ENCODE assay signal across 15 cellular contexts in genomic region chr17:73158133-73158532, GRCh38. TPM values are rescaled to one million over a fixed set of nuclear protein-coding genes. Genes with fewer than 3 reads are reported as not detected.
DNase-seq lines count a peak whose midpoint lies in the region; ATAC-seq, FAIRE-seq and TF ChIP-seq lines count a peak whose summit lies in the region.
"Had no signal": no experiment of that assay in that cellular context is flagged by ENCODE, and none has a peak within 500 bp of the region (broad histone marks: within the 10 kb centered on the region; RNA-seq: fewer than 3 reads in every experiment).

No MANE protein-coding gene starts in this region.

- ATAC-seq in HepG2 (no peak), right lobe of liver (no peak)
- no peak for ATAC-seq in activated naive CD4-positive, alpha-beta T cell treated with anti-CD3 and anti-CD28 coated beads, Interleukin-2, amount 50 U/mL, for 72 hours
- ATAC-seq: HCT116 had no signal

- H2BK20ac ChIP-seq in H1 (ENCODE audit: low read length) = no peak overlapping the region

- H3K4me3 ChIP-seq in HepG2 (replicated peaks in 1 of 3; ENCODE audit: insufficient read depth in 1 of 3, low read depth in 2 of 3, low read length in 3 of 3) = no peak overlapping the region
- H3K4me3 ChIP-seq in right lobe of liver = no peak overlapping the region
- no peak overlapping the region for H3K4me3 ChIP-seq in WERI-Rb-1 (ENCODE audit: low read depth, low read length)
- no peak overlapping the region for H3K4me3 ChIP-seq in H1 (ENCODE audit: extremely low read depth in 1 of 4, insufficient read depth in 2 of 4, low read depth in 3 of 4, low read length in 4 of 4)
- H3K4me3 ChIP-seq: GM23338 had no signal

- no peak overlapping the region for H3K23ac ChIP-seq in H1 (ENCODE audit: insufficient read length)

- in situ Hi-C loops in HepG2 (cut with HindIII; ENCODE audit: extremely low pct_ligation_motif_present, low pct_unique_long_range_greater_than_20kb) = loop anchor here (5.0 kb wide), 1 partner anchor 171 kb away; no protein-coding TSS in a partner anchor

- H4K91ac ChIP-seq in H1 (replicated peaks; ENCODE audit: insufficient read length, low read length) = no peak overlapping the region

- H2AFZ ChIP-seq in HepG2 (ENCODE audit: low read length) (no peak overlapping the region), H1 (ENCODE audit: low read length) (no peak overlapping the region)

- H2AK5ac ChIP-seq in H1 (ENCODE audit: low read depth, low read length) = no peak overlapping the region

- FAIRE-seq in HepG2 (lab: Jason Lieb, UNC) (no peak), H1 (lab: Jason Lieb, UNC) (no peak)

- H3K4me1 ChIP-seq in HepG2 (ENCODE audit: insufficient read depth, low read length) = peaks cover 48% of the 10 kb centered on the region
- peaks cover 0 to 3% (median 0%) of the 10 kb centered on the region in 4 donors for H3K4me1 ChIP-seq in right lobe of liver
- H3K4me1 ChIP-seq in H1 (replicated peaks in 1 of 4; ENCODE audit: control insufficient read depth in 3 of 4, insufficient read depth in 4 of 4, low read length in 3 of 4) = peaks cover 5 to 10% (median 8%) of the 10 kb centered on the region in 4 experiments; a peak in 6 of 7 replicates

- POLR2A ChIA-PET in HepG2 (lab: Yijun Ruan, JAX) (no interaction called here), H1 (lab: Charles Lee; ENCODE audit: partially characterized antibody) (interaction anchor here (3.2 kb wide), 1 partner anchor 9 kb away, joined by 11 read pairs; no protein-coding TSS in a partner anchor)

- H3K9me3 Mint-ChIP-seq in endothelial cell (ENCODE audit: unreplicated experiment) = no peaks in the 10 kb centered on the region
- no peaks in the 10 kb centered on the region for H3K9me3 Mint-ChIP-seq in activated naive CD4-positive, alpha-beta T cell treated with anti-CD3 and anti-CD28 coated beads, Interleukin-2, amount 50 U/mL, for 72 hours
- H3K9me3 Mint-ChIP-seq: CD4-positive, CD25-positive, alpha-beta regulatory T cell; CD8-positive, alpha-beta memory T cell; GM23338 had no signal

- no TSS peak for BruUV-seq in HepG2 (replicated peaks; lab: Mats Ljungman, UMichigan)

- WGBS in HepG2 (ENCODE audit: low lambda C conversion rate) = 57% methylated on average over 2 of the region's 2 CpGs
- WGBS in right lobe of liver (ENCODE audit: insufficient coverage, low coverage, low lambda C conversion rate, missing lambda C conversion rate) = 67% methylated on average over 2 of the region's 2 CpGs
- 87% methylated on average over 2 of the region's 2 CpGs; no CpG with 5 or more reads in 1 of the 2 experiments for WGBS in H1 (ENCODE audit: extremely low coverage in 1 of 2, insufficient coverage in 1 of 2, insufficient read length in 1 of 2, insufficient replicate concordance in 2 of 2, low coverage in 1 of 2, low lambda C conversion rate in 2 of 2, missing lambda C conversion rate in 1 of 2), 2 experiments

- no peak overlapping the region for H2BK5ac ChIP-seq in H1 (ENCODE audit: low read depth, low read length)

- DNase-seq in HepG2 (ENCODE audit: low spot score) (no peak), right lobe of liver (no peak), WERI-Rb-1 (no peak), H1 (ENCODE audit: low read depth in 1 of 2, low spot score in 2 of 2) (no peak), endothelial cell (ENCODE audit: low spot score) (no peak), NCI-H2029 (lab: John Stamatoyannopoulos, UW) (no peak)
- no peak for DNase-seq in activated naive CD4-positive, alpha-beta T cell treated with anti-CD3 and anti-CD28 coated beads, Interleukin-2, amount 50 U/mL, for 72 hours (ENCODE audit: low spot score in 2 of 2)
- DNase-seq: ACHN; BE2C; CD4-positive, CD25-positive, alpha-beta regulatory T cell; CD8-positive, alpha-beta memory T cell; DMS153; GDM1 had no signal

- peaks cover 4% of the 10 kb centered on the region for H3K27me3 Mint-ChIP-seq in endothelial cell (ENCODE audit: unreplicated experiment)

- no peak overlapping the region for H3K56ac ChIP-seq in H1 (replicated peaks; ENCODE audit: insufficient read length, low read depth, low read length)

- H3K23me2 ChIP-seq in H1 (ENCODE audit: low read depth, low read length) = 0 out of 2 replicates have a peak, but pooled peaks cover 3% of the 10 kb centered on the region

- H3K79me2 ChIP-seq in HepG2 (ENCODE audit: insufficient read depth, low read length) (no peaks in the 10 kb centered on the region), H1 (ENCODE audit: control insufficient read depth in 1 of 2, insufficient read depth in 2 of 2, low read length in 2 of 2) (no peaks in the 10 kb centered on the region)

- TF ChIP-seq CTCF in HepG2 (CRISPR knock-in tag; IDR thresholded peaks at IDR 0.05) (no peak), right lobe of liver (IDR thresholded peaks at IDR 0.05) (no peak), WERI-Rb-1 (IDR thresholded peaks at IDR 0.05; ENCODE audit: low read depth, low read length) (no peak), H1 (IDR thresholded peaks at IDR 0.05; ENCODE audit: control extremely low read depth in 1 of 3, insufficient read depth in 1 of 3, low read depth in 1 of 3, low read length in 3 of 3) (no peak), endothelial cell (IDR thresholded peaks at IDR 0.05; ENCODE audit: unreplicated experiment) (no peak)

- H2BK120ac ChIP-seq in H1 (replicated peaks; ENCODE audit: low read depth, low read length) = no peak overlapping the region

- H3K9me3 ChIP-seq in HepG2 (ENCODE audit: low read length) = no peaks in the 10 kb centered on the region
- H3K9me3 ChIP-seq in right lobe of liver = no peaks in the 10 kb centered on the region
- H3K9me3 ChIP-seq in WERI-Rb-1 (ENCODE audit: severe bottlenecking) = no peaks in the 10 kb centered on the region
- H3K9me3 ChIP-seq in H1 (ENCODE audit: insufficient read depth in 2 of 2, low read depth in 1 of 2, low read length in 1 of 2) = no peaks in the 10 kb centered on the region
- H3K9me3 ChIP-seq: BE2C had no signal

- no peak overlapping the region for H2BK15ac ChIP-seq in H1 (ENCODE audit: low read length)

- no peak overlapping the region for H4K8ac ChIP-seq in H1 (ENCODE audit: extremely low read depth, insufficient read depth, low read length)

- no peak for TF ChIP-seq RAD21 in HepG2 (CRISPR knock-in tag; IDR thresholded peaks at IDR 0.05)
- no peak for TF ChIP-seq RAD21 in H1 (IDR thresholded peaks at IDR 0.05 in 1 of 2, conservative IDR thresholded peaks at IDR 0.05 in 1 of 2; ENCODE audit: low read depth in 2 of 2, low read length in 2 of 2)

- no peak overlapping the region for H3K9ac ChIP-seq in HepG2 (ENCODE audit: insufficient read depth, low read depth, low read length)
- H3K9ac ChIP-seq in H1 (replicated peaks in 1 of 4; ENCODE audit: extremely low read depth in 1 of 4, low read depth in 3 of 4, low read length in 3 of 4) = no peak overlapping the region

- no peak overlapping the region for H2BK12ac ChIP-seq in H1 (ENCODE audit: low read depth, low read length)

- no peak overlapping the region for H3K4ac ChIP-seq in H1 (replicated peaks; ENCODE audit: insufficient read length, low read depth, low read length)

- intact Hi-C loops in HepG2 (cut with micrococcal nuclease; ENCODE audit: unreplicated experiment) (loop anchor here (10.0 kb wide), 1 partner anchor 143 kb away; no protein-coding TSS in a partner anchor), right lobe of liver (cut with DNase I) (no loop called here)

- CTCF ChIA-PET in HepG2 (lab: Yijun Ruan, JAX; ENCODE audit: low intra/inter-chr PET ratio, low total read pairs) = no interaction called here
- CTCF ChIA-PET in H1 (lab: Charles Lee; ENCODE audit: partially characterized antibody) = interaction anchor here (1.1 to 4.2 kb wide), 2 partner anchors 432 to 598 kb away, joined by 3 to 17 read pairs; no protein-coding TSS in a partner anchor

- H3K36me3 Mint-ChIP-seq in endothelial cell (ENCODE audit: low read depth, unreplicated experiment) = no peaks in the 10 kb centered on the region
- no peaks in the 10 kb centered on the region for H3K36me3 Mint-ChIP-seq in activated naive CD4-positive, alpha-beta T cell treated with anti-CD3 and anti-CD28 coated beads, Interleukin-2, amount 50 U/mL, for 72 hours
- H3K36me3 Mint-ChIP-seq: CD4-positive, CD25-positive, alpha-beta regulatory T cell; CD8-positive, alpha-beta memory T cell had no signal

- H3K4me2 ChIP-seq in HepG2 (ENCODE audit: low read depth, low read length) (no peak overlapping the region), H1 (ENCODE audit: insufficient read depth in 1 of 2, low read depth in 2 of 2, low read length in 2 of 2) (no peak overlapping the region)

- no peak overlapping the region for H4K5ac ChIP-seq in H1 (ENCODE audit: insufficient read length, low read depth, low read length)

- H3K79me1 ChIP-seq in H1 (ENCODE audit: low read depth, low read length) = no peaks in the 10 kb centered on the region

- H3K27ac ChIP-seq in HepG2 (ENCODE audit: extremely low read length, insufficient read depth, low read length) = no peak overlapping the region
- no peak overlapping the region for H3K27ac ChIP-seq in right lobe of liver
- peak overlapping the region; percentile 94 for H3K27ac ChIP-seq in WERI-Rb-1
- H3K27ac ChIP-seq in H1 (ENCODE audit: low read depth, low read length) = no peak overlapping the region

- TF ChIP-seq EP300 in HepG2 (IDR thresholded peaks at IDR 0.05; ENCODE audit: low read depth in 2 of 2, low read length in 2 of 2) (no peak), HepG2 (CRISPR knock-in tag; IDR thresholded peaks at IDR 0.05; ENCODE audit: borderline replicate concordance) (no peak), H1 (IDR thresholded peaks at IDR 0.05; ENCODE audit: borderline replicate concordance in 1 of 2, low read depth in 2 of 2, low read length in 2 of 2) (no peak)

- peaks cover 4% of the 10 kb centered on the region for H3K4me1 Mint-ChIP-seq in endothelial cell (ENCODE audit: unreplicated experiment)

- H3K4me3 Mint-ChIP-seq in endothelial cell (ENCODE audit: unreplicated experiment) = no peak overlapping the region
- H3K4me3 Mint-ChIP-seq: CD4-positive, CD25-positive, alpha-beta regulatory T cell; CD8-positive, alpha-beta memory T cell; GM23338 had no signal

- H3K36me3 ChIP-seq in HepG2 (replicated peaks in 1 of 2; ENCODE audit: control insufficient read depth in 1 of 2, insufficient read depth in 2 of 2, low read length in 2 of 2) (no peaks in the 10 kb centered on the region), right lobe of liver (no peaks in the 10 kb centered on the region), WERI-Rb-1 (no peaks in the 10 kb centered on the region), H1 (ENCODE audit: control insufficient read depth in 2 of 4, insufficient read depth in 4 of 4, low read length in 3 of 4) (no peaks in the 10 kb centered on the region)
- H3K36me3 ChIP-seq: BE2C had no signal

- no peak overlapping the region for H3K18ac ChIP-seq in H1 (ENCODE audit: extremely low read depth, low read length)

- H3K27ac Mint-ChIP-seq in endothelial cell (ENCODE audit: unreplicated experiment) = no peak overlapping the region
- H3K27ac Mint-ChIP-seq in activated naive CD4-positive, alpha-beta T cell treated with anti-CD3 and anti-CD28 coated beads, Interleukin-2, amount 50 U/mL, for 72 hours = no peak overlapping the region
- H3K27ac Mint-ChIP-seq: CD8-positive, alpha-beta memory T cell; GM23338 had no signal

- no peak overlapping the region for H3K14ac ChIP-seq in H1 (ENCODE audit: insufficient read length)

- H4K20me1 ChIP-seq in HepG2 (ENCODE audit: insufficient read depth, low read length) = no peaks in the 10 kb centered on the region
- no peaks in the 10 kb centered on the region for H4K20me1 ChIP-seq in H1 (replicated peaks in 1 of 2; ENCODE audit: control insufficient read depth in 1 of 2, insufficient read depth in 2 of 2, low read length in 2 of 2)

- TF ChIP-seq POLR2A in HepG2 (IDR thresholded peaks at IDR 0.05; ENCODE audit: insufficient read depth in 1 of 2, low read depth in 2 of 2, low read length in 2 of 2) (no peak), right lobe of liver (IDR thresholded peaks at IDR 0.05) (no peak), H1 (IDR thresholded peaks at IDR 0.05; ENCODE audit: control extremely low read depth in 1 of 2, low read depth in 2 of 2, low read length in 2 of 2) (no peak)

- peaks cover 13 to 76% of the 10 kb centered on the region in 2 experiments; a peak in 4 of 5 replicates for H3K27me3 ChIP-seq in HepG2 (ENCODE audit: control insufficient read depth in 1 of 2, insufficient read depth in 2 of 2, low read length in 2 of 2)
- no peaks in the 10 kb centered on the region for H3K27me3 ChIP-seq in right lobe of liver
- no peaks in the 10 kb centered on the region for H3K27me3 ChIP-seq in WERI-Rb-1 (ENCODE audit: insufficient read depth, low read depth, severe bottlenecking)
- peaks cover 0 to 5% (median 4%) of the 10 kb centered on the region in 4 experiments; a peak in 6 of 7 replicates for H3K27me3 ChIP-seq in H1 (replicated peaks in 1 of 4; ENCODE audit: control insufficient read depth in 3 of 4, extremely low read depth in 1 of 4, insufficient read depth in 3 of 4, low read length in 3 of 4)
- H3K27me3 ChIP-seq: BE2C had no signal

RNA-seq across cellular contexts. Expression of gene SSTR2, which starts 6.7 kb away (rescaled TPM):
- total RNA-seq in HepG2 (2016; rRNA removed; fragmentation: Illumina TruSeq; extraction: Trizol) (not detected in 2 replicates), right lobe of liver (1 to 10 TPM in 1 of 6 experiments, under 1 TPM in 5; 0.12 to 1.2 (median 0.51) TPM), endothelial cell (ENCODE audit: unreplicated experiment) (0.26 TPM)
- total RNA-seq in HepG2 (2016; cell fraction: cytosol; rRNA removed; fragmentation: Illumina TruSeq; extraction: Trizol; ENCODE audit: low read depth) = not detected in 2 replicates
- 0.04 TPM in 1 of 2 replicates, not detected in the other for total RNA-seq in HepG2 (2016; cell fraction: insoluble cytoplasmic fraction; rRNA removed; fragmentation: Illumina TruSeq; extraction: Trizol)
- 0.03 TPM in 1 of 2 replicates, not detected in the other for total RNA-seq in HepG2 (2016; cell fraction: membrane; rRNA removed; fragmentation: Illumina TruSeq; extraction: Trizol)
- not detected in 2 replicates for total RNA-seq in HepG2 (2016; cell fraction: nucleus; rRNA removed; fragmentation: Illumina TruSeq; extraction: Trizol)
- polyA plus RNA-seq in HepG2 (2011; rRNA removed) (0.01 and 0.04 TPM in 2 replicates), H1 (2011; rRNA removed) (1.7 and 3.9 TPM in 2 replicates)
- polyA plus RNA-seq in HepG2 (2011; cell fraction: cytosol; rRNA removed) = 0.05 TPM in 2 replicates
- polyA plus RNA-seq in HepG2 (2011; cell fraction: nucleus; rRNA removed) = 0.03 TPM in 2 replicates
- 0.03 and 0.21 TPM in 2 replicates for polyA plus RNA-seq in HepG2 (2012)
- polyA plus RNA-seq in HepG2 (2016; cell fraction: cytosol; fragmentation: Illumina TruSeq; extraction: Trizol; ENCODE audit: low read depth) = 0.02 TPM in 1 of 2 replicates, not detected in the other
- polyA plus RNA-seq in HepG2 (2016; cell fraction: insoluble cytoplasmic fraction; fragmentation: Illumina TruSeq; extraction: Trizol; ENCODE audit: low read depth) = not detected in 2 replicates
- 0.02 TPM in 1 of 2 replicates, not detected in the other for polyA plus RNA-seq in HepG2 (2016; cell fraction: membrane; fragmentation: Illumina TruSeq; extraction: Trizol; ENCODE audit: low read depth)
- polyA plus RNA-seq in HepG2 (2016; cell fraction: nucleus; fragmentation: Illumina TruSeq; extraction: Trizol; ENCODE audit: insufficient read depth, low read depth) = not detected in 2 replicates
- polyA minus RNA-seq in HepG2 (2011; rRNA and poly(A)+ RNA removed; ENCODE audit: low replicate concordance) = 0.07 and 0.14 TPM in 2 replicates
- not detected in 2 replicates for polyA minus RNA-seq in HepG2 (2011; cell fraction: cytosol; rRNA and poly(A)+ RNA removed)
- under 0.01 and 0.12 TPM in 2 replicates for polyA minus RNA-seq in HepG2 (2011; cell fraction: nucleus; rRNA and poly(A)+ RNA removed)
- 2.1 TPM in 2 replicates for total RNA-seq in H1 (2021; fragmentation: NEBNext Ultra II Directional; extraction: Animal tissue kit (Norgen Biotek cat#: 25700))
- 1.8 TPM for polyA plus RNA-seq in H1 (2011; cell fraction: cytosol; rRNA removed)
- polyA plus RNA-seq in H1 (2011; cell fraction: nucleus; rRNA removed) = 2.2 TPM
- polyA plus RNA-seq in H1 (2012, experiment 1 of 2) = 2.5 to 3.1 TPM (median 2.8 TPM) in 4 replicates
- polyA plus RNA-seq in H1 (2012, experiment 2 of 2) = 1.5 TPM
- 1.4 TPM for polyA plus RNA-seq in H1 (2013, experiment 1 of 2)
- polyA plus RNA-seq in H1 (2013, experiment 2 of 2) = 1.4 TPM
- polyA minus RNA-seq in H1 (2011; rRNA and poly(A)+ RNA removed) = 5.1 and 10.7 TPM in 2 replicates
- 4.6 TPM for polyA minus RNA-seq in H1 (2011; cell fraction: cytosol; rRNA and poly(A)+ RNA removed)
- polyA minus RNA-seq in H1 (2011; cell fraction: nucleus; rRNA and poly(A)+ RNA removed) = 4.2 TPM
- under 1 TPM; 0.12 to 0.87 TPM for total RNA-seq in activated naive CD4-positive, alpha-beta T cell treated with anti-CD3 and anti-CD28 coated beads, Interleukin-2, amount 50 U/mL, for 72 hours
- polyA plus RNA-seq: CD8-positive, alpha-beta memory T cell had no signal

RNA-seq across cellular contexts. Expression of gene COG1, which starts 34.7 kb away (rescaled TPM):
- total RNA-seq in HepG2 (2016; rRNA removed; fragmentation: Illumina TruSeq; extraction: Trizol) (30.4 and 36.6 TPM in 2 replicates), right lobe of liver (10 to 100 TPM; 10.5 to 24.7 (median 16.9) TPM), endothelial cell (ENCODE audit: unreplicated experiment) (27.8 TPM)
- 31.1 and 36.5 TPM in 2 replicates for total RNA-seq in HepG2 (2016; cell fraction: cytosol; rRNA removed; fragmentation: Illumina TruSeq; extraction: Trizol; ENCODE audit: low read depth)
- 27.8 and 35.5 TPM in 2 replicates for total RNA-seq in HepG2 (2016; cell fraction: insoluble cytoplasmic fraction; rRNA removed; fragmentation: Illumina TruSeq; extraction: Trizol)
- 23.1 and 24.1 TPM in 2 replicates for total RNA-seq in HepG2 (2016; cell fraction: membrane; rRNA removed; fragmentation: Illumina TruSeq; extraction: Trizol)
- total RNA-seq in HepG2 (2016; cell fraction: nucleus; rRNA removed; fragmentation: Illumina TruSeq; extraction: Trizol) = 30.5 and 33.6 TPM in 2 replicates
- polyA plus RNA-seq in HepG2 (2011; rRNA removed) (39.7 and 42.4 TPM in 2 replicates), H1 (2011; rRNA removed) (11.0 and 13.7 TPM in 2 replicates)
- polyA plus RNA-seq in HepG2 (2011; cell fraction: cytosol; rRNA removed) = 17.6 and 17.9 TPM in 2 replicates
- 109 and 125 TPM in 2 replicates for polyA plus RNA-seq in HepG2 (2011; cell fraction: nucleus; rRNA removed)
- 39.9 and 40.8 TPM in 2 replicates for polyA plus RNA-seq in HepG2 (2012)
- polyA plus RNA-seq in HepG2 (2016; cell fraction: cytosol; fragmentation: Illumina TruSeq; extraction: Trizol; ENCODE audit: low read depth) = 7.6 and 9.4 TPM in 2 replicates
- 29.1 and 39.8 TPM in 2 replicates for polyA plus RNA-seq in HepG2 (2016; cell fraction: insoluble cytoplasmic fraction; fragmentation: Illumina TruSeq; extraction: Trizol; ENCODE audit: low read depth)
- polyA plus RNA-seq in HepG2 (2016; cell fraction: membrane; fragmentation: Illumina TruSeq; extraction: Trizol; ENCODE audit: low read depth) = 12.3 and 15.1 TPM in 2 replicates
- 67.3 and 73.0 TPM in 2 replicates for polyA plus RNA-seq in HepG2 (2016; cell fraction: nucleus; fragmentation: Illumina TruSeq; extraction: Trizol; ENCODE audit: insufficient read depth, low read depth)
- 29.1 and 63.0 TPM in 2 replicates for polyA minus RNA-seq in HepG2 (2011; rRNA and poly(A)+ RNA removed; ENCODE audit: low replicate concordance)
- polyA minus RNA-seq in HepG2 (2011; cell fraction: cytosol; rRNA and poly(A)+ RNA removed) = 21.6 and 22.3 TPM in 2 replicates
- 95.8 and 106 TPM in 2 replicates for polyA minus RNA-seq in HepG2 (2011; cell fraction: nucleus; rRNA and poly(A)+ RNA removed)
- total RNA-seq in H1 (2021; fragmentation: NEBNext Ultra II Directional; extraction: Animal tissue kit (Norgen Biotek cat#: 25700)) = 18.7 and 19.5 TPM in 2 replicates
- polyA plus RNA-seq in H1 (2011; cell fraction: cytosol; rRNA removed) = 11.4 TPM
- 33.9 TPM for polyA plus RNA-seq in H1 (2011; cell fraction: nucleus; rRNA removed)
- polyA plus RNA-seq in H1 (2012, experiment 1 of 2) = 18.7 to 20.9 TPM (median 19.7 TPM) in 4 replicates
- 13.1 TPM for polyA plus RNA-seq in H1 (2012, experiment 2 of 2)
- 23.1 TPM for polyA plus RNA-seq in H1 (2013, experiment 1 of 2)
- polyA plus RNA-seq in H1 (2013, experiment 2 of 2) = 17.5 TPM
- 23.3 and 24.9 TPM in 2 replicates for polyA minus RNA-seq in H1 (2011; rRNA and poly(A)+ RNA removed)
- polyA minus RNA-seq in H1 (2011; cell fraction: cytosol; rRNA and poly(A)+ RNA removed) = 7.3 TPM
- polyA minus RNA-seq in H1 (2011; cell fraction: nucleus; rRNA and poly(A)+ RNA removed) = 21.1 TPM
- 10 to 100 TPM; 26.8 to 40.5 TPM for total RNA-seq in activated naive CD4-positive, alpha-beta T cell treated with anti-CD3 and anti-CD28 coated beads, Interleukin-2, amount 50 U/mL, for 72 hours

Comparison
In these comparisons a context has a peak if more than half of its experiments do, and no peak if none do; other contexts are left out.
1. Of the 41 proteins assayed by ChIP-seq in both HepG2 and H1: peak only in HepG2: none; only in H1: none; in both: KDM1A; in neither: 40.